Comparison of ENCODE assay signal across 1 cellular context in the genomic region with DNA sequence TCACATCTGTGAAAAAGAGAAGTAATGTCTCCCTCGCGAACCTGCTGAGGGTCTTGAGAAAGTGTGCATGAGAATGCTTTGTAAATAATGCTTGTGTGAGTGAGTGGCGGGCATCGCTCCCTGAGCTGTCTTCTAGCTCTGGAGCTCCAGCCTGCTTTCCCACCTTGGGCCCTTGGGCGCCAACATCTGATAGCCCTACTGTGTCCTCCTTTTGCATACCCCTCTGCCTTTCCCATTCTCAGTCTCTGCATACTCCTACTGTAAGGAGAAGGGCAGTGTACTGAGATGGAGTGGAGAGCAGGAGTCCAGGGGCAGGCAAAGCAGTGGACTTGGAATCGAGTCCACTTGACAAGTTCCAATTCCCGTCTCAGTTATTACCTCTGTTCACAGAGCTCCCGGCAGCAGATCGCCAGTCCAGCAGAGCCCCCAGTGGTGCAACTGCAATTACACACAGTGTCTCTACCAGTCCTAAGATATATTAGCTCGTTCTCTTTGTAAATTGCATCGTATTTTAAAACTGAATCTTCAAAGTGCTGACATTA.
TF ChIP-seq lines count a peak whose summit lies in the region.

No MANE protein-coding gene starts in this region.

TF ChIP-seq in IMR-90, 13 proteins besides CTCF, POLR2A, EP300 and RAD21 (continued from another document):
- TF ChIP-seq BHLHE40 (IDR thresholded peaks at IDR 0.05; ENCODE audit: low read depth, low read length), result no peak
- no peak for TF ChIP-seq RFX5 (IDR thresholded peaks at IDR 0.05; ENCODE audit: low read depth, low read length)
- TF ChIP-seq, protein P1, sequence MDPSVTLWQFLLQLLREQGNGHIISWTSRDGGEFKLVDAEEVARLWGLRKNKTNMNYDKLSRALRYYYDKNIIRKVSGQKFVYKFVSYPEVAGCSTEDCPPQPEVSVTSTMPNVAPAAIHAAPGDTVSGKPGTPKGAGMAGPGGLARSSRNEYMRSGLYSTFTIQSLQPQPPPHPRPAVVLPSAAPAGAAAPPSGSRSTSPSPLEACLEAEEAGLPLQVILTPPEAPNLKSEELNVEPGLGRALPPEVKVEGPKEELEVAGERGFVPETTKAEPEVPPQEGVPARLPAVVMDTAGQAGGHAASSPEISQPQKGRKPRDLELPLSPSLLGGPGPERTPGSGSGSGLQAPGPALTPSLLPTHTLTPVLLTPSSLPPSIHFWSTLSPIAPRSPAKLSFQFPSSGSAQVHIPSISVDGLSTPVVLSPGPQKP (IDR thresholded peaks at IDR 0.05; ENCODE audit: borderline replicate concordance, low read depth, low read length), result no peak
TF ChIP-seq in IMR-90: peak in this region for 0.
